Comparison of ENCODE assay signal across 9 cellular contexts in the genomic region with DNA sequence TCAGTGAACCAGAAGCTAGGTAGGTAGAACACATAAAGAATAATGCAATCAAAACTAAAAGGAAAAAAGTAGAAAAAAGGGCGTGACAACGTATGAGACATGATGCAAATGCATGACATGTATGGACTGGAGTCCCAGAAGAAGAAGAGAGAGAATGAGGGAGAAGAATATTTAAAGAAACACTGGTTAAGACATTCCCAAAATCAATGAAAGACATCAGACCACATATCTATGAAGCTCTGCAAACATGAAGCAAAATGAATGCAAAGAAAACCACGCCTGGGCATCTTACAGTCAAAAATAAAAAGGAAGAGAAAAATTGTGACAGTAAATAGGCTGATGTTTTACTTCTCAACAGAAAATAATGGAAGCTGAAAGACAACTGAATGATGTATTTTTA. TPM values are rescaled to one million over a fixed set of nuclear protein-coding genes. Genes with fewer than 3 reads are reported as not detected.
"Had no signal": no experiment of that assay in that cellular context is flagged by ENCODE, and none has a peak within 500 bp of the region (broad histone marks: within the 10 kb centered on the region; RNA-seq: fewer than 3 reads in every experiment).

No MANE protein-coding gene starts in this region.

- H3K27ac ChIP-seq: GM23248 had no signal

- H3K4me3 ChIP-seq: GM23248, GM23338, HAP-1 had no signal

- H3K27ac Mint-ChIP-seq: GM23338, H9, HFFc6 had no signal

- H2AFZ ChIP-seq: GM23248, GM23338 had no signal

- DNase-seq: GM23248, GOT3, H7, H9, HCEC 1CT, HFFc6 had no signal

- ATAC-seq: GM23338, HCT116 had no signal

- H3K9ac ChIP-seq: GM23248 had no signal

- H3K4me3 Mint-ChIP-seq: GM23338, H9, HFFc6 had no signal

- H3K4me2 ChIP-seq: GM23338 had no signal

- H3K36me3 ChIP-seq: HAP-1 had no signal

RNA-seq across cellular contexts. Expression of a gene that starts 23.8 kb away (rescaled TPM):
- total RNA-seq: GM23248, HFFc6 had no signal
